Comparison of ENCODE assay signal across 3 cellular contexts in genomic region chr1:24103465-24103864, GRCh38. TPM values are rescaled to one million over a fixed set of nuclear protein-coding genes. Genes with fewer than 3 reads are reported as not detected.
"Had no signal": no experiment of that assay in that cellular context is flagged by ENCODE, and none has a peak within 500 bp of the region (broad histone marks: within the 10 kb centered on the region; RNA-seq: fewer than 3 reads in every experiment).

No MANE protein-coding gene starts in this region.

RNA-seq across cellular contexts. Expression of gene MYOM3, which starts 8.5 kb away (rescaled TPM):
- total RNA-seq: fibroblast of villous mesenchyme; naive thymus-derived CD4-positive, alpha-beta T cell had no signal
- polyA plus RNA-seq: naive thymus-derived CD4-positive, alpha-beta T cell had no signal

RNA-seq across cellular contexts. Expression of gene IL22RA1, which starts 39.5 kb away (rescaled TPM):
- total RNA-seq: chondrocyte; fibroblast of villous mesenchyme; naive thymus-derived CD4-positive, alpha-beta T cell had no signal
- polyA plus RNA-seq: naive thymus-derived CD4-positive, alpha-beta T cell had no signal
